In genomic region chr7:29265208-29265923, GRCh38 we compare ENCODE assay signal across 10 cellular contexts.
A peak's percentile ranks its signal among the peaks of the same experiment; 100 is the strongest.
DNase-seq lines count a peak whose midpoint lies in the region; ATAC-seq, FAIRE-seq and TF ChIP-seq lines count a peak whose summit lies in the region.
"Had no signal": no experiment of that assay in that cellular context is flagged by ENCODE, and none has a peak within 500 bp of the region (broad histone marks: within the 10 kb centered on the region; RNA-seq: fewer than 3 reads in every experiment).

No MANE protein-coding gene starts in this region.

- peak in 1 of 2 donors; percentile 20 for TF ChIP-seq RAD21 in liver (IDR thresholded peaks at IDR 0.05)
- no peak for TF ChIP-seq RAD21 in HepG2 (CRISPR knock-in tag; IDR thresholded peaks at IDR 0.05)

- POLR2A ChIA-PET in HepG2 (lab: Yijun Ruan, JAX) (no interaction called here), WTC11 (lab: Charles Lee) (no interaction called here)

- H4K20me1 ChIP-seq in HepG2 (ENCODE audit: insufficient read depth, low read length) = no peaks in the 10 kb centered on the region
- H4K20me1 ChIP-seq in osteoblast (ENCODE audit: insufficient read depth, low read length) = no peaks in the 10 kb centered on the region

- H3K9me3 ChIP-seq in liver (ENCODE audit: control insufficient read depth in 4 of 4, low read length in 3 of 4) (no peaks in the 10 kb centered on the region), HepG2 (ENCODE audit: low read length) (no peaks in the 10 kb centered on the region), gastroesophageal sphincter (no peaks in the 10 kb centered on the region), upper lobe of right lung (no peaks in the 10 kb centered on the region), osteoblast (ENCODE audit: low read depth, low read length) (no peaks in the 10 kb centered on the region)

- peaks cover 32% of the 10 kb centered on the region for H3K9me3 Mint-ChIP-seq in WTC11

- no peaks in the 10 kb centered on the region; the same call in 1 of the 2 replicates for H3K27me3 Mint-ChIP-seq in WTC11 (ENCODE audit: low read depth)

- TF ChIP-seq EP300 in HepG2 (IDR thresholded peaks at IDR 0.05; ENCODE audit: low read depth in 2 of 2, low read length in 2 of 2) (no peak), HepG2 (CRISPR knock-in tag; IDR thresholded peaks at IDR 0.05; ENCODE audit: borderline replicate concordance) (no peak), gastroesophageal sphincter (IDR thresholded peaks at IDR 0.05) (no peak)

- H3K9ac ChIP-seq in liver (ENCODE audit: low read depth in 1 of 2, low read length in 2 of 2) (no peak overlapping the region), HepG2 (ENCODE audit: insufficient read depth, low read depth, low read length) (no peak overlapping the region)

- intact Hi-C loops in HepG2 (cut with micrococcal nuclease; ENCODE audit: unreplicated experiment) = no loop called here
- intact Hi-C loops in upper lobe of right lung (cut with DNase I) = no loop called here

- H3K4me1 Mint-ChIP-seq in WTC11 = peaks cover 13% of the 10 kb centered on the region

- no peak for FAIRE-seq in HepG2 (lab: Jason Lieb, UNC)
- FAIRE-seq: islet of Langerhans had no signal

- no peak overlapping the region for H3K27ac Mint-ChIP-seq in WTC11

- H2AFZ ChIP-seq in HepG2 (ENCODE audit: low read length) (no peak overlapping the region), osteoblast (ENCODE audit: low read length) (no peak overlapping the region)

- in situ Hi-C loops in HepG2 (cut with HindIII; ENCODE audit: extremely low pct_ligation_motif_present, low pct_unique_long_range_greater_than_20kb) = no loop called here

- 68% methylated on average over 6 of the region's 6 CpGs for WGBS in liver
- 96% methylated on average over 6 of the region's 6 CpGs for WGBS in HepG2 (ENCODE audit: low lambda C conversion rate)
- 72 to 89% methylated on average over 3 to 6 of the region's 6 CpGs for WGBS in gastroesophageal sphincter (ENCODE audit: low coverage in 1 of 2), 2 donors

- H3K36me3 ChIP-seq in liver (ENCODE audit: control insufficient read depth in 4 of 4, insufficient read depth in 3 of 4, low read depth in 1 of 4, low read length in 3 of 4) (no peaks in the 10 kb centered on the region), HepG2 (replicated peaks in 1 of 2; ENCODE audit: control insufficient read depth in 1 of 2, insufficient read depth in 2 of 2, low read length in 2 of 2) (peaks cover 4 to 5% of the 10 kb centered on the region in 2 experiments; a peak in 4 of 5 replicates), gastroesophageal sphincter (no peaks in the 10 kb centered on the region), upper lobe of right lung (no peaks in the 10 kb centered on the region), osteoblast (ENCODE audit: insufficient read depth, low read length) (no peaks in the 10 kb centered on the region)

- no peak overlapping the region for H3K4me3 ChIP-seq in liver (ENCODE audit: low read depth in 1 of 3, low read length in 3 of 3)
- H3K4me3 ChIP-seq in HepG2 (replicated peaks in 1 of 3; ENCODE audit: insufficient read depth in 1 of 3, low read depth in 2 of 3, low read length in 3 of 3) = no peak overlapping the region
- no peak overlapping the region for H3K4me3 ChIP-seq in gastroesophageal sphincter
- H3K4me3 ChIP-seq in upper lobe of right lung = no peak overlapping the region
- H3K4me3 ChIP-seq in osteoblast (ENCODE audit: insufficient read depth, low read length) = no peak overlapping the region

- H3K79me2 ChIP-seq in HepG2 (ENCODE audit: insufficient read depth, low read length) (peaks cover 8% of the 10 kb centered on the region), osteoblast (ENCODE audit: insufficient read depth, low read length) (no peaks in the 10 kb centered on the region)

- DNase-seq in HepG2 (ENCODE audit: low spot score) (no peak), WTC11 (ENCODE audit: low spot score) (no peak), upper lobe of right lung (no peak), NCI-H1417 treated with DMSO at 0.1 percent for 48 hours (lab: John Stamatoyannopoulos, UW) (no peak), osteoblast (ENCODE audit: insufficient read length, low spot score, missing footprints) (no peak)
- DNase-seq: NCI-H2171 treated with DMSO at 0.1 percent for 48 hours had no signal

- no peak for TF ChIP-seq CTCF in liver (IDR thresholded peaks at IDR 0.05; ENCODE audit: low read depth, low read length, missing input control)
- no peak for TF ChIP-seq CTCF in HepG2 (CRISPR knock-in tag; IDR thresholded peaks at IDR 0.05)
- TF ChIP-seq CTCF in WTC11 (IDR thresholded peaks at IDR 0.05) = no peak
- no peak for TF ChIP-seq CTCF in gastroesophageal sphincter (IDR thresholded peaks at IDR 0.05)
- TF ChIP-seq CTCF in upper lobe of right lung (IDR thresholded peaks at IDR 0.05) = no peak
- no peak for TF ChIP-seq CTCF in osteoblast (IDR thresholded peaks at IDR 0.05; ENCODE audit: extremely low read depth, low read depth, low read length)

- no peaks in the 10 kb centered on the region for H3K27me3 ChIP-seq in liver (ENCODE audit: control insufficient read depth in 4 of 4, insufficient read depth in 4 of 4, low read length in 3 of 4)
- H3K27me3 ChIP-seq in HepG2 (ENCODE audit: control insufficient read depth in 1 of 2, insufficient read depth in 2 of 2, low read length in 2 of 2) = no peaks in the 10 kb centered on the region
- no peaks in the 10 kb centered on the region for H3K27me3 ChIP-seq in gastroesophageal sphincter
- no peaks in the 10 kb centered on the region for H3K27me3 ChIP-seq in upper lobe of right lung
- no peaks in the 10 kb centered on the region for H3K27me3 ChIP-seq in osteoblast (ENCODE audit: insufficient read depth, low read length)

- TF ChIP-seq POLR2A in HepG2 (IDR thresholded peaks at IDR 0.05; ENCODE audit: insufficient read depth in 1 of 2, low read depth in 2 of 2, low read length in 2 of 2) = no peak
- no peak for TF ChIP-seq POLR2A in gastroesophageal sphincter (IDR thresholded peaks at IDR 0.05)

- H3K36me3 Mint-ChIP-seq in WTC11 = peaks cover 28% of the 10 kb centered on the region

- no peak overlapping the region for H3K4me3 Mint-ChIP-seq in WTC11

- H3K27ac ChIP-seq in liver (ENCODE audit: low read depth in 1 of 2, low read length in 2 of 2) = peak overlapping the region; percentile 15 to 52
- no peak overlapping the region for H3K27ac ChIP-seq in HepG2 (ENCODE audit: extremely low read length, insufficient read depth, low read length)
- H3K27ac ChIP-seq in gastroesophageal sphincter = no peak overlapping the region
- no peak overlapping the region for H3K27ac ChIP-seq in upper lobe of right lung
- no peak overlapping the region for H3K27ac ChIP-seq in osteoblast (ENCODE audit: low read depth, low read length)

- H3K4me2 ChIP-seq in HepG2 (ENCODE audit: low read depth, low read length) (no peak overlapping the region), osteoblast (ENCODE audit: insufficient read depth, low read length) (no peak overlapping the region)

- ATAC-seq in HepG2 (no peak), WTC11 (peak; percentile 51; the same call in 1 of the 2 replicates), gastroesophageal sphincter (peak; percentile 48), upper lobe of right lung (peak; percentile 79), GM18502 (IDR thresholded peaks at IDR 0.05; ENCODE audit: poor library complexity, unreplicated experiment) (no peak)

- BruUV-seq in HepG2 (replicated peaks; lab: Mats Ljungman, UMichigan) = no TSS peak

- H3K4me1 ChIP-seq in liver (ENCODE audit: control insufficient read depth in 4 of 4, insufficient read depth in 4 of 4, low read length in 3 of 4) (peaks cover 7 to 26% (median 9%) of the 10 kb centered on the region in 4 donors), HepG2 (ENCODE audit: insufficient read depth, low read length) (peaks cover 34% of the 10 kb centered on the region), gastroesophageal sphincter (no peaks in the 10 kb centered on the region), upper lobe of right lung (peaks cover 5% of the 10 kb centered on the region), osteoblast (ENCODE audit: insufficient read depth, low read length) (no peaks in the 10 kb centered on the region)

- CTCF ChIA-PET in HepG2 (lab: Yijun Ruan, JAX; ENCODE audit: low intra/inter-chr PET ratio, low total read pairs) (no interaction called here), WTC11 (lab: Charles Lee) (interaction anchor here (0.6 to 0.7 kb wide), 2 partner anchors 31 to 76 kb away, joined by 3 read pairs; no protein-coding TSS in a partner anchor)

TF ChIP-seq in liver, 16 proteins besides CTCF, POLR2A, EP300 and RAD21:
- TF ChIP-seq FOXA1 (IDR thresholded peaks at IDR 0.05) (no peak), MAX (IDR thresholded peaks at IDR 0.05) (peak; percentile 59), HNF4A (conservative IDR thresholded peaks at IDR 0.05) (no peak), NR2F2 (IDR thresholded peaks at IDR 0.05) (peak; percentile 22)

TF ChIP-seq in HepG2, 621 proteins besides CTCF, POLR2A, EP300 and RAD21:
- TF ChIP-seq ZNF34 (CRISPR knock-in tag; IDR thresholded peaks at IDR 0.05; ENCODE audit: borderline replicate concordance) (no peak), ZNF557 (CRISPR knock-in tag; IDR thresholded peaks at IDR 0.05) (no peak), ZNF224 (CRISPR knock-in tag; IDR thresholded peaks at IDR 0.05) (no peak), ZNF138 (CRISPR knock-in tag; IDR thresholded peaks at IDR 0.05; ENCODE audit: low read depth) (no peak), ZNF549 (CRISPR knock-in tag; IDR thresholded peaks at IDR 0.05) (no peak)

TF ChIP-seq in WTC11, 78 proteins besides CTCF, POLR2A, EP300 and RAD21 (continues in another document):
- TF ChIP-seq TCF7 (CRISPR knock-in tag; IDR thresholded peaks at IDR 0.05; ENCODE audit: low read depth) (no peak), ZNF263 (CRISPR knock-in tag; IDR thresholded peaks at IDR 0.05; ENCODE audit: low read depth) (no peak), E2F4 (CRISPR knock-in tag; IDR thresholded peaks at IDR 0.05; ENCODE audit: borderline replicate concordance, low read depth) (no peak), KAT7 (CRISPR knock-in tag; IDR thresholded peaks at IDR 0.05; ENCODE audit: borderline replicate concordance) (no peak)

Comparison
In these comparisons a context has a peak if more than half of its experiments do, and no peak if none do; other contexts are left out.
1. H3K27ac ChIP-seq: peak in liver (2 of 2); none in HepG2 (single experiment), gastroesophageal sphincter (0 of 4), upper lobe of right lung (single experiment) and osteoblast (single experiment).
2. ATAC-seq: peak in WTC11 (single experiment), gastroesophageal sphincter (single experiment) and upper lobe of right lung (single experiment); none in HepG2 (single experiment) and GM18502 (single experiment).